ENCODE assay signal across 1 cellular context in the genomic region with DNA sequence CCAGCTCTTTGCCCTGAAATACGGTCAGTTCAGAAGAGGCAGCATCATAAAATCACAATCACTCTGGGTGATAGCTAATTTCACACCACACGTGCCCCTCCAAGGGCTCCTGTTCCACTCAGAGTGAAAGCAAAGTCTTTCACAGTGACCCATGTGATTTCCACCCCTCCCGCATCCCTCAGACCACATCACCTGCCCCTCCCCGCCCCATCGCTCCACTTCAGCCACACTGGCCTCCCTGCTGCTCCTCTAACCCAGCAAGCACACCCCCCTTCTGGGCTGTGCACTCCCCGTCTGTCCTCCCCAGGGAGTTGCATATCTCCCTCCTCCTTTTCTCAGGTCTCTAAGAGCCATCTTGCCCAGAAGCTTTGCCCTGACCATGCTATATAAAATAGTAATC.
TF ChIP-seq lines count a peak whose summit lies in the region.

No MANE protein-coding gene starts in this region.

TF ChIP-seq in GM12878, 131 proteins besides CTCF, POLR2A, EP300 and RAD21 (continued from another document and continues in another):
- TF ChIP-seq, protein P1, sequence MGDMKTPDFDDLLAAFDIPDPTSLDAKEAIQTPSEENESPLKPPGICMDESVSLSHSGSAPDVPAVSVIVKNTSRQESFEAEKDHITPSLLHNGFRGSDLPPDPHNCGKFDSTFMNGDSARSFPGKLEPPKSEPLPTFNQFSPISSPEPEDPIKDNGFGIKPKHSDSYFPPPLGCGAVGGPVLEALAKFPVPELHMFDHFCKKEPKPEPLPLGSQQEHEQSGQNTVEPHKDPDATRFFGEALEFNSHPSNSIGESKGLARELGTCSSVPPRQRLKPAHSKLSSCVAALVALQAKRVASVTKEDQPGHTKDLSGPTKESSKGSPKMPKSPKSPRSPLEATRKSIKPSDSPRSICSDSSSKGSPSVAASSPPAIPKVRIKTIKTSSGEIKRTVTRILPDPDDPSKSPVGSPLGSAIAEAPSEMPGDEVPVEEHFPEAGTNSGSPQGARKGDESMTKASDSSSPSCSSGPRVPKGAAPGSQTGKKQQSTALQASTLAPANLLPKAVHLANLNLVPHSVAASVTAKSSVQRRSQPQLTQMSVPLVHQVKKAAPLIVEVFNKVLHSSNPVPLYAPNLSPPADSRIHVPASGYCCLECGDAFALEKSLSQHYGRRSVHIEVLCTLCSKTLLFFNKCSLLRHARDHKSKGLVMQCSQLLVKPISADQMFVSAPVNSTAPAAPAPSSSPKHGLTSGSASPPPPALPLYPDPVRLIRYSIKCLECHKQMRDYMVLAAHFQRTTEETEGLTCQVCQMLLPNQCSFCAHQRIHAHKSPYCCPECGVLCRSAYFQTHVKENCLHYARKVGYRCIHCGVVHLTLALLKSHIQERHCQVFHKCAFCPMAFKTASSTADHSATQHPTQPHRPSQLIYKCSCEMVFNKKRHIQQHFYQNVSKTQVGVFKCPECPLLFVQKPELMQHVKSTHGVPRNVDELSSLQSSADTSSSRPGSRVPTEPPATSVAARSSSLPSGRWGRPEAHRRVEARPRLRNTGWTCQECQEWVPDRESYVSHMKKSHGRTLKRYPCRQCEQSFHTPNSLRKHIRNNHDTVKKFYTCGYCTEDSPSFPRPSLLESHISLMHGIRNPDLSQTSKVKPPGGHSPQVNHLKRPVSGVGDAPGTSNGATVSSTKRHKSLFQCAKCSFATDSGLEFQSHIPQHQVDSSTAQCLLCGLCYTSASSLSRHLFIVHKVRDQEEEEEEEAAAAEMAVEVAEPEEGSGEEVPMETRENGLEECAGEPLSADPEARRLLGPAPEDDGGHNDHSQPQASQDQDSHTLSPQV (IDR thresholded peaks at IDR 0.05): no peak
- TF ChIP-seq RAD51 (IDR thresholded peaks at IDR 0.05): peak; percentile 84
- TF ChIP-seq EGR1 (IDR thresholded peaks at IDR 0.05; ENCODE audit: borderline replicate concordance in 1 of 2, low read depth in 2 of 2, low read length in 2 of 2): no peak
- 0 out of 2 replicates have a peak, but pooled peaks have one; percentile 9 for TF ChIP-seq ZNF24 (IDR thresholded peaks at IDR 0.05)
- TF ChIP-seq, protein P2, sequence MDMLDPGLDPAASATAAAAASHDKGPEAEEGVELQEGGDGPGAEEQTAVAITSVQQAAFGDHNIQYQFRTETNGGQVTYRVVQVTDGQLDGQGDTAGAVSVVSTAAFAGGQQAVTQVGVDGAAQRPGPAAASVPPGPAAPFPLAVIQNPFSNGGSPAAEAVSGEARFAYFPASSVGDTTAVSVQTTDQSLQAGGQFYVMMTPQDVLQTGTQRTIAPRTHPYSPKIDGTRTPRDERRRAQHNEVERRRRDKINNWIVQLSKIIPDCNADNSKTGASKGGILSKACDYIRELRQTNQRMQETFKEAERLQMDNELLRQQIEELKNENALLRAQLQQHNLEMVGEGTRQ (IDR thresholded peaks at IDR 0.05; ENCODE audit: borderline replicate concordance, low read depth, low read length): peak; percentile 59; the same call in 1 of the 2 replicates
- no peak for TF ChIP-seq SREBF2 (IDR thresholded peaks at IDR 0.05; ENCODE audit: low read length)
- TF ChIP-seq, protein P3, sequence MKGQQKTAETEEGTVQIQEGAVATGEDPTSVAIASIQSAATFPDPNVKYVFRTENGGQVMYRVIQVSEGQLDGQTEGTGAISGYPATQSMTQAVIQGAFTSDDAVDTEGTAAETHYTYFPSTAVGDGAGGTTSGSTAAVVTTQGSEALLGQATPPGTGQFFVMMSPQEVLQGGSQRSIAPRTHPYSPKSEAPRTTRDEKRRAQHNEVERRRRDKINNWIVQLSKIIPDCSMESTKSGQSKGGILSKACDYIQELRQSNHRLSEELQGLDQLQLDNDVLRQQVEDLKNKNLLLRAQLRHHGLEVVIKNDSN (IDR thresholded peaks at IDR 0.05; ENCODE audit: borderline replicate concordance, extremely low read length, insufficient read depth, low read depth, low read length): no peak
- TF ChIP-seq SREBF1 (IDR thresholded peaks at IDR 0.05; ENCODE audit: low read length): no peak
- TF ChIP-seq ZNF274 (IDR thresholded peaks at IDR 0.05; ENCODE audit: insufficient read depth, insufficient read length): no peak
- peak; percentile 36; the same call in 1 of the 2 replicates for TF ChIP-seq CHD2 (IDR thresholded peaks at IDR 0.05; ENCODE audit: borderline replicate concordance, low read depth, low read length)
- no peak for TF ChIP-seq WRNIP1 (IDR thresholded peaks at IDR 0.05; ENCODE audit: borderline replicate concordance, low read depth, low read length)
- TF ChIP-seq, protein P4, sequence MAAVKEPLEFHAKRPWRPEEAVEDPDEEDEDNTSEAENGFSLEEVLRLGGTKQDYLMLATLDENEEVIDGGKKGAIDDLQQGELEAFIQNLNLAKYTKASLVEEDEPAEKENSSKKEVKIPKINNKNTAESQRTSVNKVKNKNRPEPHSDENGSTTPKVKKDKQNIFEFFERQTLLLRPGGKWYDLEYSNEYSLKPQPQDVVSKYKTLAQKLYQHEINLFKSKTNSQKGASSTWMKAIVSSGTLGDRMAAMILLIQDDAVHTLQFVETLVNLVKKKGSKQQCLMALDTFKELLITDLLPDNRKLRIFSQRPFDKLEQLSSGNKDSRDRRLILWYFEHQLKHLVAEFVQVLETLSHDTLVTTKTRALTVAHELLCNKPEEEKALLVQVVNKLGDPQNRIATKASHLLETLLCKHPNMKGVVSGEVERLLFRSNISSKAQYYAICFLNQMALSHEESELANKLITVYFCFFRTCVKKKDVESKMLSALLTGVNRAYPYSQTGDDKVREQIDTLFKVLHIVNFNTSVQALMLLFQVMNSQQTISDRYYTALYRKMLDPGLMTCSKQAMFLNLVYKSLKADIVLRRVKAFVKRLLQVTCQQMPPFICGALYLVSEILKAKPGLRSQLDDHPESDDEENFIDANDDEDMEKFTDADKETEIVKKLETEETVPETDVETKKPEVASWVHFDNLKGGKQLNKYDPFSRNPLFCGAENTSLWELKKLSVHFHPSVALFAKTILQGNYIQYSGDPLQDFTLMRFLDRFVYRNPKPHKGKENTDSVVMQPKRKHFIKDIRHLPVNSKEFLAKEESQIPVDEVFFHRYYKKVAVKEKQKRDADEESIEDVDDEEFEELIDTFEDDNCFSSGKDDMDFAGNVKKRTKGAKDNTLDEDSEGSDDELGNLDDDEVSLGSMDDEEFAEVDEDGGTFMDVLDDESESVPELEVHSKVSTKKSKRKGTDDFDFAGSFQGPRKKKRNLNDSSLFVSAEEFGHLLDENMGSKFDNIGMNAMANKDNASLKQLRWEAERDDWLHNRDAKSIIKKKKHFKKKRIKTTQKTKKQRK (IDR thresholded peaks at IDR 0.05; ENCODE audit: low read depth, low read length): no peak
- no peak for TF ChIP-seq HDAC2 (IDR thresholded peaks at IDR 0.05)
- TF ChIP-seq SUPT20H (IDR thresholded peaks at IDR 0.05; ENCODE audit: borderline replicate concordance, control insufficient read depth, low read depth, low read length): no peak
- TF ChIP-seq NRF1 (conservative IDR thresholded peaks at IDR 0.05; ENCODE audit: low read depth, low read length): no peak
- TF ChIP-seq JUND (IDR thresholded peaks at IDR 0.05; ENCODE audit: low read depth, low read length): peak; percentile 53; the same call in 1 of the 2 replicates
- TF ChIP-seq, protein P5, sequence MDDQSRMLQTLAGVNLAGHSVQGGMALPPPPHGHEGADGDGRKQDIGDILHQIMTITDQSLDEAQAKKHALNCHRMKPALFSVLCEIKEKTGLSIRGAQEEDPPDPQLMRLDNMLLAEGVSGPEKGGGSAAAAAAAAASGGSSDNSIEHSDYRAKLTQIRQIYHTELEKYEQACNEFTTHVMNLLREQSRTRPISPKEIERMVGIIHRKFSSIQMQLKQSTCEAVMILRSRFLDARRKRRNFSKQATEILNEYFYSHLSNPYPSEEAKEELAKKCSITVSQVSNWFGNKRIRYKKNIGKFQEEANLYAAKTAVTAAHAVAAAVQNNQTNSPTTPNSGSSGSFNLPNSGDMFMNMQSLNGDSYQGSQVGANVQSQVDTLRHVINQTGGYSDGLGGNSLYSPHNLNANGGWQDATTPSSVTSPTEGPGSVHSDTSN (IDR thresholded peaks at IDR 0.05; ENCODE audit: insufficient replicate concordance, low read depth, low read length): no peak
- TF ChIP-seq, protein P6, sequence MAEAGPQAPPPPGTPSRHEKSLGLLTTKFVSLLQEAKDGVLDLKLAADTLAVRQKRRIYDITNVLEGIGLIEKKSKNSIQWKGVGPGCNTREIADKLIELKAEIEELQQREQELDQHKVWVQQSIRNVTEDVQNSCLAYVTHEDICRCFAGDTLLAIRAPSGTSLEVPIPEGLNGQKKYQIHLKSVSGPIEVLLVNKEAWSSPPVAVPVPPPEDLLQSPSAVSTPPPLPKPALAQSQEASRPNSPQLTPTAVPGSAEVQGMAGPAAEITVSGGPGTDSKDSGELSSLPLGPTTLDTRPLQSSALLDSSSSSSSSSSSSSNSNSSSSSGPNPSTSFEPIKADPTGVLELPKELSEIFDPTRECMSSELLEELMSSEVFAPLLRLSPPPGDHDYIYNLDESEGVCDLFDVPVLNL (IDR thresholded peaks at IDR 0.05; ENCODE audit: low read depth, low read length): no peak
- TF ChIP-seq CBFB (IDR thresholded peaks at IDR 0.05; ENCODE audit: low read depth): no peak
- 0 out of 2 replicates have a peak, but pooled peaks have one; percentile 51 for TF ChIP-seq NFIC (IDR thresholded peaks at IDR 0.05; ENCODE audit: low read depth, low read length)
- TF ChIP-seq MYC (IDR thresholded peaks at IDR 0.05; ENCODE audit: insufficient read depth, insufficient read length, insufficient replicate concordance, low read length, severe bottlenecking): no peak
- no peak for TF ChIP-seq SMC3 (IDR thresholded peaks at IDR 0.05; ENCODE audit: borderline replicate concordance, low read length)
- TF ChIP-seq CHD4 (IDR thresholded peaks at IDR 0.05): no peak
- TF ChIP-seq, protein P7, sequence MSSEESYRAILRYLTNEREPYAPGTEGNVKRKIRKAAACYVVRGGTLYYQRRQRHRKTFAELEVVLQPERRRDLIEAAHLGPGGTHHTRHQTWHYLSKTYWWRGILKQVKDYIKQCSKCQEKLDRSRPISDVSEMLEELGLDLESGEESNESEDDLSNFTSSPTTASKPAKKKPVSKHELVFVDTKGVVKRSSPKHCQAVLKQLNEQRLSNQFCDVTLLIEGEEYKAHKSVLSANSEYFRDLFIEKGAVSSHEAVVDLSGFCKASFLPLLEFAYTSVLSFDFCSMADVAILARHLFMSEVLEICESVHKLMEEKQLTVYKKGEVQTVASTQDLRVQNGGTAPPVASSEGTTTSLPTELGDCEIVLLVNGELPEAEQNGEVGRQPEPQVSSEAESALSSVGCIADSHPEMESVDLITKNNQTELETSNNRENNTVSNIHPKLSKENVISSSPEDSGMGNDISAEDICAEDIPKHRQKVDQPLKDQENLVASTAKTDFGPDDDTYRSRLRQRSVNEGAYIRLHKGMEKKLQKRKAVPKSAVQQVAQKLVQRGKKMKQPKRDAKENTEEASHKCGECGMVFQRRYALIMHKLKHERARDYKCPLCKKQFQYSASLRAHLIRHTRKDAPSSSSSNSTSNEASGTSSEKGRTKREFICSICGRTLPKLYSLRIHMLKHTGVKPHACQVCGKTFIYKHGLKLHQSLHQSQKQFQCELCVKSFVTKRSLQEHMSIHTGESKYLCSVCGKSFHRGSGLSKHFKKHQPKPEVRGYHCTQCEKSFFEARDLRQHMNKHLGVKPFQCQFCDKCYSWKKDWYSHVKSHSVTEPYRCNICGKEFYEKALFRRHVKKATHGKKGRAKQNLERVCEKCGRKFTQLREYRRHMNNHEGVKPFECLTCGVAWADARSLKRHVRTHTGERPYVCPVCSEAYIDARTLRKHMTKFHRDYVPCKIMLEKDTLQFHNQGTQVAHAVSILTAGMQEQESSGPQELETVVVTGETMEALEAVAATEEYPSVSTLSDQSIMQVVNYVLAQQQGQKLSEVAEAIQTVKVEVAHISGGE (CRISPR knock-in tag; IDR thresholded peaks at IDR 0.05): no peak
- TF ChIP-seq, protein P8, sequence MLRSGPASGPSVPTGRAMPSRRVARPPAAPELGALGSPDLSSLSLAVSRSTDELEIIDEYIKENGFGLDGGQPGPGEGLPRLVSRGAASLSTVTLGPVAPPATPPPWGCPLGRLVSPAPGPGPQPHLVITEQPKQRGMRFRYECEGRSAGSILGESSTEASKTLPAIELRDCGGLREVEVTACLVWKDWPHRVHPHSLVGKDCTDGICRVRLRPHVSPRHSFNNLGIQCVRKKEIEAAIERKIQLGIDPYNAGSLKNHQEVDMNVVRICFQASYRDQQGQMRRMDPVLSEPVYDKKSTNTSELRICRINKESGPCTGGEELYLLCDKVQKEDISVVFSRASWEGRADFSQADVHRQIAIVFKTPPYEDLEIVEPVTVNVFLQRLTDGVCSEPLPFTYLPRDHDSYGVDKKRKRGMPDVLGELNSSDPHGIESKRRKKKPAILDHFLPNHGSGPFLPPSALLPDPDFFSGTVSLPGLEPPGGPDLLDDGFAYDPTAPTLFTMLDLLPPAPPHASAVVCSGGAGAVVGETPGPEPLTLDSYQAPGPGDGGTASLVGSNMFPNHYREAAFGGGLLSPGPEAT (IDR thresholded peaks at IDR 0.05; ENCODE audit: low read depth): peak; percentile 37; the same call in 1 of the 2 replicates
- TF ChIP-seq KAT2A (conservative IDR thresholded peaks at IDR 0.05; ENCODE audit: control insufficient read depth, low read depth, low read length): no peak
- peak; percentile 65; the same call in 1 of the 2 replicates for TF ChIP-seq GATAD2B (conservative IDR thresholded peaks at IDR 0.05; ENCODE audit: low read depth)
- TF ChIP-seq, protein P9, sequence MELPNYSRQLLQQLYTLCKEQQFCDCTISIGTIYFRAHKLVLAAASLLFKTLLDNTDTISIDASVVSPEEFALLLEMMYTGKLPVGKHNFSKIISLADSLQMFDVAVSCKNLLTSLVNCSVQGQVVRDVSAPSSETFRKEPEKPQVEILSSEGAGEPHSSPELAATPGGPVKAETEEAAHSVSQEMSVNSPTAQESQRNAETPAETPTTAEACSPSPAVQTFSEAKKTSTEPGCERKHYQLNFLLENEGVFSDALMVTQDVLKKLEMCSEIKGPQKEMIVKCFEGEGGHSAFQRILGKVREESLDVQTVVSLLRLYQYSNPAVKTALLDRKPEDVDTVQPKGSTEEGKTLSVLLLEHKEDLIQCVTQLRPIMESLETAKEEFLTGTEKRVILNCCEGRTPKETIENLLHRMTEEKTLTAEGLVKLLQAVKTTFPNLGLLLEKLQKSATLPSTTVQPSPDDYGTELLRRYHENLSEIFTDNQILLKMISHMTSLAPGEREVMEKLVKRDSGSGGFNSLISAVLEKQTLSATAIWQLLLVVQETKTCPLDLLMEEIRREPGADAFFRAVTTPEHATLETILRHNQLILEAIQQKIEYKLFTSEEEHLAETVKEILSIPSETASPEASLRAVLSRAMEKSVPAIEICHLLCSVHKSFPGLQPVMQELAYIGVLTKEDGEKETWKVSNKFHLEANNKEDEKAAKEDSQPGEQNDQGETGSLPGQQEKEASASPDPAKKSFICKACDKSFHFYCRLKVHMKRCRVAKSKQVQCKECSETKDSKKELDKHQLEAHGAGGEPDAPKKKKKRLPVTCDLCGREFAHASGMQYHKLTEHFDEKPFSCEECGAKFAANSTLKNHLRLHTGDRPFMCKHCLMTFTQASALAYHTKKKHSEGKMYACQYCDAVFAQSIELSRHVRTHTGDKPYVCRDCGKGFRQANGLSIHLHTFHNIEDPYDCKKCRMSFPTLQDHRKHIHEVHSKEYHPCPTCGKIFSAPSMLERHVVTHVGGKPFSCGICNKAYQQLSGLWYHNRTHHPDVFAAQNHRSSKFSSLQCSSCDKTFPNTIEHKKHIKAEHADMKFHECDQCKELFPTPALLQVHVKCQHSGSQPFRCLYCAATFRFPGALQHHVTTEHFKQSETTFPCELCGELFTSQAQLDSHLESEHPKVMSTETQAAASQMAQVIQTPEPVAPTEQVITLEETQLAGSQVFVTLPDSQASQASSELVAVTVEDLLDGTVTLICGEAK (IDR thresholded peaks at IDR 0.05; ENCODE audit: borderline replicate concordance): no peak
- TF ChIP-seq KDM1A (IDR thresholded peaks at IDR 0.05; ENCODE audit: borderline replicate concordance): no peak
